ENCODE assay signal across 31 cellular contexts in the genomic region with DNA sequence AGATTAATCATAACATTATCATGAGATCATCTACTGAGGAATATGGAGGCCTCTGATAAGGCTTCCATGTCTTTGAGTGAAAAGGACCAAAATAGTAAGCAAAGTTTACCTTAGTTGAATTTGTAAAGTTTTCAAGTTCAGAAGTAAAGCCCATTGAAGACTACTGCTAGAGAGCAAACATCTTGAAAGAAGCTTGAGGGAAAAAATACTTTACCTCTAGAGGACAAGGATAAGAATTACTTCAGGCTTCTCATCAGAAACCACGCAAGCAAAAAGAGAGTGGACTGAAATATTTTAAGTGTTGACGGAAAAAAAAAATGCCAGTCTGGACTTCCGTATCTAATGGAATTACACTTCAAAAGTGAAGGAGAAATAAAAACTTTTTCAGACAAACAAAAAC.
"Had no signal": no experiment of that assay in that cellular context is flagged by ENCODE, and none has a peak within 500 bp of the region (broad histone marks: within the 10 kb centered on the region; RNA-seq: fewer than 3 reads in every experiment).

No MANE protein-coding gene starts in this region.

- H3K4me1 ChIP-seq: foreskin keratinocyte, heart left ventricle had no signal

- H3K27ac ChIP-seq: brain microvascular endothelial cell, esophagus muscularis mucosa, foreskin keratinocyte, gastrocnemius medialis, heart left ventricle, WERI-Rb-1 had no signal

- H3K4me3 ChIP-seq: esophagus muscularis mucosa, gastrocnemius medialis, heart left ventricle had no signal

- DNase-seq: activated B cell treated with CpG ODN at 0.5 μM for 24 hours; activated CD4-positive, alpha-beta memory T cell treated with anti-CD3 and anti-CD28 coated beads for 36 hours; activated CD4-positive, alpha-beta T cell treated with anti-CD3 and anti-CD28 coated beads for 36 hours; activated CD4-positive, alpha-beta T cell treated with anti-CD3 and anti-CD28 coated beads, Interleukin-2, amount 10 ng/mL, durations not matched to agents 24 days and 14 days; activated CD4-positive, CD25-positive, alpha-beta regulatory T cell treated with anti-CD3 and anti-CD28 coated beads, Interleukin-2, amount 50 U/mL, for 72 hours; activated CD8-positive, alpha-beta memory T cell treated with anti-CD3 and anti-CD28 coated beads, Interleukin-2, amount 10 ng/mL, durations not matched to agents 7 days and 5 days; activated CD8-positive, alpha-beta memory T cell treated with anti-CD3 and anti-CD28 coated beads, Interleukin-2, amount 50 U/mL, for 4 hours; activated CD8-positive, alpha-beta T cell treated with anti-CD3 and anti-CD28 coated beads, Interleukin-2, amount 10 ng/mL, durations not matched to agents 7 days and 5 days; activated effector memory CD4-positive, alpha-beta T cell treated with anti-CD3 and anti-CD28 coated beads, Interleukin-2, amount 50 U/mL, for 16 hours; activated naive CD4-positive, alpha-beta T cell treated with anti-CD3 and anti-CD28 coated beads for 36 hours; activated T-cell treated with anti-CD3 and anti-CD28 coated beads, Interleukin-2, amount 50 U/mL, for 1 hour; activated T-cell treated with anti-CD3 and anti-CD28 coated beads, Interleukin-2, amount 50 U/mL, for 48 hours; amniotic stem cell; anterior cingulate cortex; brain microvascular endothelial cell; cortex of kidney; dermis blood vessel endothelial cell; effector CD4-positive, alpha-beta T cell; effector memory CD8-positive, alpha-beta T cell; erythroblast; foreskin keratinocyte; gastrocnemius medialis; glutamatergic neuron; heart left ventricle; T-cell; T1000; WERI-Rb-1 had no signal

- H3K36me3 ChIP-seq: brain microvascular endothelial cell, esophagus muscularis mucosa, gastrocnemius medialis, heart left ventricle, WERI-Rb-1 had no signal

- H3K27me3 ChIP-seq: brain microvascular endothelial cell, esophagus muscularis mucosa, foreskin keratinocyte, gastrocnemius medialis, heart left ventricle had no signal

- H3K9me3 ChIP-seq: esophagus muscularis mucosa, gastrocnemius medialis, heart left ventricle had no signal

- FAIRE-seq: astrocyte, bronchial epithelial cell, colon had no signal

- ATAC-seq: activated CD4-positive, alpha-beta T cell treated with anti-CD3 and anti-CD28 coated beads for 36 hours; activated CD8-positive, alpha-beta memory T cell treated with anti-CD3 and anti-CD28 coated beads, Interleukin-2, amount 10 ng/mL, durations not matched to agents 7 days and 5 days; activated CD8-positive, alpha-beta T cell treated with anti-CD3 and anti-CD28 coated beads, Interleukin-2, amount 10 ng/mL, durations not matched to agents 7 days and 5 days; effector memory CD8-positive, alpha-beta T cell; foreskin keratinocyte; gastrocnemius medialis; heart left ventricle; T-cell had no signal
